8 cellular contexts compared by ENCODE assay signal in genomic region chr1:234533034-234533571, GRCh38. TPM values are rescaled to one million over a fixed set of nuclear protein-coding genes. Genes with fewer than 3 reads are reported as not detected.
DNase-seq lines count a peak whose midpoint lies in the region; ATAC-seq, FAIRE-seq and TF ChIP-seq lines count a peak whose summit lies in the region.

No MANE protein-coding gene starts in this region.

- TF ChIP-seq CTCF in SK-N-SH (IDR thresholded peaks at IDR 0.05) (no peak), fibroblast of villous mesenchyme (IDR thresholded peaks at IDR 0.05; ENCODE audit: insufficient read depth, low read depth, low read length) (no peak), pancreas (IDR thresholded peaks at IDR 0.05) (no peak)

- H2AFZ ChIP-seq in SK-N-SH (ENCODE audit: low read depth), result peak overlapping the region; percentile 35; the same call in 1 of the 2 replicates

- intact Hi-C loops in pancreas (cut with DNase I), result no loop called here

- H3K4me2 ChIP-seq in SK-N-SH, result peak overlapping the region; percentile 47

- H3K4me1 ChIP-seq in SK-N-SH (ENCODE audit: control insufficient read depth in 1 of 2, insufficient read depth in 2 of 2, low read depth in 1 of 2, low read length in 1 of 2) (peaks cover 51 to 69% of the 10 kb centered on the region in 2 experiments), pancreas (peaks cover 52 to 82% (median 78%) of the 10 kb centered on the region in 3 donors)

- POLR2A ChIA-PET in SK-N-SH (lab: Yijun Ruan, JAX), result interaction anchor here (1.5 to 2.0 kb wide), 2 partner anchors 11 to 77 kb away, joined by 3 to 13 read pairs; partner anchors contain the start of gene IRF2BP2

- TF ChIP-seq EP300 in SK-N-SH (IDR thresholded peaks at IDR 0.05; ENCODE audit: borderline replicate concordance in 1 of 2, low read depth in 1 of 2, low read length in 1 of 2), result peak in 1 of 2 experiments; percentile 62; a peak in 1 of 4 replicates

- peak overlapping the region; percentile 62 for H3K9ac ChIP-seq in SK-N-SH

- no peak overlapping the region for H3K4me3 ChIP-seq in SK-N-SH (ENCODE audit: low read depth in 2 of 2, low read length in 1 of 2)
- H3K4me3 ChIP-seq in fibroblast of villous mesenchyme (ENCODE audit: low read depth, low read length), result no peak overlapping the region
- no peak overlapping the region for H3K4me3 ChIP-seq in pancreas

- peaks cover 25% of the 10 kb centered on the region for H3F3A ChIP-seq in SK-N-SH (replicated peaks; ENCODE audit: insufficient read depth)

- 72% methylated on average over 3 of the region's 8 CpGs for WGBS in SK-N-SH (ENCODE audit: low lambda C conversion rate)
- WGBS in pancreas, 2 donors, result 76 to 82% methylated on average over 8 of the region's 8 CpGs

- H3K9me3 ChIP-seq in SK-N-SH (no peaks in the 10 kb centered on the region), pancreas (no peaks in the 10 kb centered on the region)

- peak; percentile 0 to 23 (median 18) for ATAC-seq in pancreas
- ATAC-seq in GM18498 (IDR thresholded peaks at IDR 0.05; ENCODE audit: unreplicated experiment), result no peak
- no peak for ATAC-seq in GM21717 (IDR thresholded peaks at IDR 0.05; ENCODE audit: unreplicated experiment)

- no peaks in the 10 kb centered on the region for H3K79me2 ChIP-seq in SK-N-SH (ENCODE audit: insufficient read depth)

- H3K36me3 ChIP-seq in SK-N-SH (replicated peaks in 1 of 2; ENCODE audit: control insufficient read depth in 1 of 2, insufficient read depth in 2 of 2, low read length in 1 of 2) (no peaks in the 10 kb centered on the region), pancreas (no peaks in the 10 kb centered on the region)

- CTCF ChIA-PET in SK-N-SH (lab: Yijun Ruan, JAX), result interaction anchor here (1.6 to 2.8 kb wide), 4 partner anchors 11 to 550 kb away, joined by 4 to 14 read pairs (median 6); no protein-coding TSS in a partner anchor

- FAIRE-seq in pancreas (lab: Jason Lieb, UNC), result no peak

- H3K27me3 ChIP-seq in SK-N-SH (ENCODE audit: insufficient read depth), result no peaks in the 10 kb centered on the region
- no peaks in the 10 kb centered on the region for H3K27me3 ChIP-seq in pancreas

- DNase-seq in AG20443 (ENCODE audit: low spot score), result peak; percentile 78
- DNase-seq in SK-N-SH, result no peak
- DNase-seq in fibroblast of villous mesenchyme (ENCODE audit: low read depth), result peak; percentile 92
- peak in 1 of 6 donors; percentile 36 for DNase-seq in pancreas
- no peak for DNase-seq in activated gamma-delta T cell (lab: John Stamatoyannopoulos, UW)
- DNase-seq in SHP77 (lab: John Stamatoyannopoulos, UW), result no peak

- no peaks in the 10 kb centered on the region for H3K9me2 ChIP-seq in SK-N-SH

- no peak for TF ChIP-seq RAD21 in SK-N-SH (IDR thresholded peaks at IDR 0.05; ENCODE audit: low read length)

- H3K27ac ChIP-seq in SK-N-SH (ENCODE audit: low read depth in 2 of 2, low read length in 1 of 2), result peak overlapping the region; percentile 95 to 99
- H3K27ac ChIP-seq in pancreas, result peak overlapping the region; percentile 98 to 99 (median 98)

- no peaks in the 10 kb centered on the region for H4K20me1 ChIP-seq in SK-N-SH (ENCODE audit: insufficient read depth)

TF ChIP-seq in SK-N-SH, 30 proteins besides CTCF, POLR2A, EP300 and RAD21:
- peak; percentile 28; the same call in 1 of the 2 replicates for TF ChIP-seq POLR2AphosphoS5 (IDR thresholded peaks at IDR 0.05; ENCODE audit: low read depth, low read length)
- TF ChIP-seq MEF2A (IDR thresholded peaks at IDR 0.05; ENCODE audit: borderline replicate concordance, low read depth), result no peak
- TF ChIP-seq ELF1 (IDR thresholded peaks at IDR 0.05), result no peak
- peak; percentile 51 for TF ChIP-seq NFIC (IDR thresholded peaks at IDR 0.05; ENCODE audit: borderline replicate concordance)
- TF ChIP-seq, protein P1, sequence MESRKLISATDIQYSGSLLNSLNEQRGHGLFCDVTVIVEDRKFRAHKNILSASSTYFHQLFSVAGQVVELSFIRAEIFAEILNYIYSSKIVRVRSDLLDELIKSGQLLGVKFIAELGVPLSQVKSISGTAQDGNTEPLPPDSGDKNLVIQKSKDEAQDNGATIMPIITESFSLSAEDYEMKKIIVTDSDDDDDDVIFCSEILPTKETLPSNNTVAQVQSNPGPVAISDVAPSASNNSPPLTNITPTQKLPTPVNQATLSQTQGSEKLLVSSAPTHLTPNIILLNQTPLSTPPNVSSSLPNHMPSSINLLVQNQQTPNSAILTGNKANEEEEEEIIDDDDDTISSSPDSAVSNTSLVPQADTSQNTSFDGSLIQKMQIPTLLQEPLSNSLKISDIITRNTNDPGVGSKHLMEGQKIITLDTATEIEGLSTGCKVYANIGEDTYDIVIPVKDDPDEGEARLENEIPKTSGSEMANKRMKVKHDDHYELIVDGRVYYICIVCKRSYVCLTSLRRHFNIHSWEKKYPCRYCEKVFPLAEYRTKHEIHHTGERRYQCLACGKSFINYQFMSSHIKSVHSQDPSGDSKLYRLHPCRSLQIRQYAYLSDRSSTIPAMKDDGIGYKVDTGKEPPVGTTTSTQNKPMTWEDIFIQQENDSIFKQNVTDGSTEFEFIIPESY (IDR thresholded peaks at IDR 0.05; ENCODE audit: borderline replicate concordance, low read depth), result 0 out of 2 replicates have a peak, but pooled peaks have one; percentile 17
- TF ChIP-seq, protein P2, sequence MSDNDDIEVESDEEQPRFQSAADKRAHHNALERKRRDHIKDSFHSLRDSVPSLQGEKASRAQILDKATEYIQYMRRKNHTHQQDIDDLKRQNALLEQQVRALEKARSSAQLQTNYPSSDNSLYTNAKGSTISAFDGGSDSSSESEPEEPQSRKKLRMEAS (IDR thresholded peaks at IDR 0.05; ENCODE audit: low read depth), result 0 out of 2 replicates have a peak, but pooled peaks have one; percentile 16
- TF ChIP-seq TCF12 (IDR thresholded peaks at IDR 0.05), result peak; percentile 69
- TF ChIP-seq JUND (IDR thresholded peaks at IDR 0.05), result peak; percentile 69
- no peak for TF ChIP-seq GATA2 (CRISPR knock-in tag; IDR thresholded peaks at IDR 0.05)
- TF ChIP-seq FOSL2 (IDR thresholded peaks at IDR 0.05; ENCODE audit: borderline replicate concordance, low read depth), result peak; percentile 86
- 0 out of 2 replicates have a peak, but pooled peaks have one; percentile 47 for TF ChIP-seq SIN3A (IDR thresholded peaks at IDR 0.05; ENCODE audit: borderline replicate concordance, low read depth, low read length)
- TF ChIP-seq PBX3 (IDR thresholded peaks at IDR 0.05), result peak; percentile 63

RNA-seq across cellular contexts. Expression of gene TARBP1, which starts 54.1 kb away (rescaled TPM):
- polyA plus RNA-seq in SK-N-SH (2012; rRNA removed), result 33.0 and 46.1 TPM in 2 replicates
- 18.7 and 21.0 TPM in 2 replicates for polyA plus RNA-seq in SK-N-SH (2012; cell fraction: cytosol; rRNA removed)
- 146 and 210 TPM in 2 replicates for polyA plus RNA-seq in SK-N-SH (2012; cell fraction: nucleus; rRNA removed)
- total RNA-seq in fibroblast of villous mesenchyme, result 17.7 and 20.3 TPM in 2 replicates
- 10 to 100 TPM; 11.0 to 14.8 (median 13.8) TPM for total RNA-seq in pancreas
- 10 to 100 TPM; 29.3 to 52.2 TPM for polyA plus RNA-seq in pancreas

Comparison
In these comparisons a context has a peak if more than half of its experiments do, and no peak if none do; other contexts are left out.
1. DNase-seq: peak in AG20443 (single experiment) and fibroblast of villous mesenchyme (single experiment); none in SK-N-SH (single experiment), activated gamma-delta T cell (single experiment) and SHP77 (0 of 2).
2. ATAC-seq: peak in pancreas (4 of 4); none in GM18498 (single experiment) and GM21717 (single experiment).